ENCODE assay signal across 8 cellular contexts in genomic region chr2:10048501-10049171, GRCh38. TPM values are rescaled to one million over a fixed set of nuclear protein-coding genes. Genes with fewer than 3 reads are reported as not detected.
DNase-seq lines count a peak whose midpoint lies in the region; FAIRE-seq and TF ChIP-seq lines count a peak whose summit lies in the region.

No MANE protein-coding gene starts in this region.

- H3K36me3 Mint-ChIP-seq in CD14-positive monocyte, result peaks cover 69 to 87% of the 10 kb centered on the region in 2 donors

- peak overlapping the region in 3 of 7 donors; percentile 15 to 76 (median 50) for H3K27ac Mint-ChIP-seq in CD14-positive monocyte

- H3K4me1 Mint-ChIP-seq in CD14-positive monocyte, result peaks cover 27% of the 10 kb centered on the region

- no peak for FAIRE-seq in H54 (lab: Jason Lieb, UNC)

- DNase-seq in CD14-positive monocyte (ENCODE audit: low spot score) (no peak), H54 (ENCODE audit: insufficient read length, low spot score) (peak; percentile 68), NOMO-1 treated with dmso at 0.1 percent for 144 hours (lab: John Stamatoyannopoulos, UW; ENCODE audit: unreplicated experiment) (peak; percentile 39), dedifferentiated amniotic fluid mesenchymal stem cell (ENCODE audit: extremely low spot score) (peak; percentile 49), midbrain (lab: John Stamatoyannopoulos, UW) (peak; percentile 38), GOT3 (lab: John Stamatoyannopoulos, UW) (no peak), NCI-H128 (lab: John Stamatoyannopoulos, UW; ENCODE audit: unreplicated experiment) (no peak)
- DNase-seq in stimulated activated CD4-positive, alpha-beta T cell treated with anti-CD3 and anti-CD28 coated beads, Interleukin-2, amount 100 ng/mL, for 48 hours, result no peak

- H3K4me3 Mint-ChIP-seq in CD14-positive monocyte, result no peak overlapping the region

- peak; percentile 80 for TF ChIP-seq CTCF in CD14-positive monocyte (IDR thresholded peaks at IDR 0.05)

- H3K27me3 Mint-ChIP-seq in CD14-positive monocyte (ENCODE audit: low read depth in 3 of 3), result no peaks in the 10 kb centered on the region

- H3K9me3 Mint-ChIP-seq in CD14-positive monocyte, result peaks cover 0 to 2% (median 0%) of the 10 kb centered on the region in 7 donors

- intact Hi-C loops in CD14-positive monocyte (cut with micrococcal nuclease), result loop anchor here (2.0 to 10.0 kb wide), 4 partner anchors 64 to 494 kb away; partner anchors contain the start of gene ADAM17 (in 1 of the 2)

- TF ChIP-seq POLR2A in H54 (IDR thresholded peaks at IDR 0.05; ENCODE audit: low read depth, low read length), result no peak

RNA-seq across cellular contexts. Expression of gene KLF11, which starts 5.3 kb away (rescaled TPM):
- 10 to 100 TPM; 21.0 to 25.3 TPM for polyA plus RNA-seq in CD14-positive monocyte

RNA-seq across cellular contexts. Expression of gene CYS1, which starts 31.6 kb away (rescaled TPM):
- polyA plus RNA-seq in CD14-positive monocyte, result not detected

Comparison
In these comparisons a context has a peak if more than half of its experiments do, and no peak if none do; other contexts are left out.
1. DNase-seq: peak in H54 (single experiment), NOMO-1 treated with dmso at 0.1 percent for 144 hours (single experiment), dedifferentiated amniotic fluid mesenchymal stem cell (single experiment) and midbrain (single experiment); none in CD14-positive monocyte (single experiment), GOT3 (single experiment), stimulated activated CD4-positive, alpha-beta T cell treated with anti-CD3 and anti-CD28 coated beads, Interleukin-2, amount 100 ng/mL, for 48 hours (0 of 2) and NCI-H128 (single experiment).